ENCODE assay signal across 19 cellular contexts in genomic region chr1:203631946-203632345, GRCh38. TPM values are rescaled to one million over a fixed set of nuclear protein-coding genes. Genes with fewer than 3 reads are reported as not detected.
A peak's percentile ranks its signal among the peaks of the same experiment; 100 is the strongest.
DNase-seq lines count a peak whose midpoint lies in the region; ATAC-seq, FAIRE-seq and TF ChIP-seq lines count a peak whose summit lies in the region.
"Had no signal": no experiment of that assay in that cellular context is flagged by ENCODE, and none has a peak within 500 bp of the region (broad histone marks: within the 10 kb centered on the region; RNA-seq: fewer than 3 reads in every experiment).

No MANE protein-coding gene starts in this region.

- no peak for FAIRE-seq in GM12891 (lab: Jason Lieb, UNC)
- FAIRE-seq: A204.1, bronchial epithelial cell, frontal cortex had no signal

- H2AFZ ChIP-seq in osteoblast (ENCODE audit: low read length), result no peak overlapping the region

- H3K27me3 ChIP-seq in osteoblast (ENCODE audit: insufficient read depth, low read length), result no peaks in the 10 kb centered on the region

- H3K4me1 ChIP-seq in osteoblast (ENCODE audit: insufficient read depth, low read length), result peaks cover 27% of the 10 kb centered on the region

- no peak for TF ChIP-seq POLR2A in GM12891 (IDR thresholded peaks at IDR 0.05; ENCODE audit: low read depth, low read length)

- no peak for ATAC-seq in activated T-helper 17 cell treated with anti-CD3 and anti-CD28 coated beads, Interleukin-2, amount 50 U/mL, for 72 hours (replicated peaks)
- ATAC-seq in GM18517 (IDR thresholded peaks at IDR 0.05; ENCODE audit: unreplicated experiment), result no peak
- ATAC-seq: right cardiac atrium had no signal

- 0 out of 2 replicates have a peak, but pooled peaks have one; percentile 7 for TF ChIP-seq CTCF in LNCaP clone FGC (IDR thresholded peaks at IDR 0.05; ENCODE audit: control insufficient read depth, extremely low read depth, insufficient read depth)
- TF ChIP-seq CTCF in osteoblast (IDR thresholded peaks at IDR 0.05; ENCODE audit: extremely low read depth, low read depth, low read length), result no peak

- peak overlapping the region; percentile 99 for H3K27ac Mint-ChIP-seq in activated T-helper 17 cell treated with anti-CD3 and anti-CD28 coated beads, Interleukin-2, amount 50 U/mL, for 72 hours

- peak; percentile 23 for DNase-seq in NCI-H1105 treated with DMSO at 0.1 percent for 48 hours (lab: John Stamatoyannopoulos, UW)
- DNase-seq in NCI-H1105 (lab: John Stamatoyannopoulos, UW), result no peak
- peak; percentile 25 for DNase-seq in LNCaP clone FGC (ENCODE audit: low read depth)
- peak; percentile 23 for DNase-seq in osteoblast (ENCODE audit: insufficient read length, low spot score, missing footprints)
- no peak for DNase-seq in GM12891 (ENCODE audit: insufficient read length, low spot score)
- DNase-seq in SW 1271 (lab: John Stamatoyannopoulos, UW), result no peak
- DNase-seq: activated CD4-positive, alpha-beta T cell treated with anti-CD3 and anti-CD28 coated beads for 4 hours; C1 segment of cervical spinal cord; mammary epithelial cell; MM.1S; NCI-H2171 treated with DMSO at 0.1 percent for 48 hours; right cardiac atrium; stimulated activated CD4-positive, alpha-beta T cell treated with anti-CD3 and anti-CD28 coated beads, Interleukin-2, amount 100 ng/mL, for 24 hours had no signal

- H3K27ac ChIP-seq in osteoblast (ENCODE audit: low read depth, low read length), result no peak overlapping the region

- H4K20me1 ChIP-seq in osteoblast (ENCODE audit: insufficient read depth, low read length), result peaks cover 63% of the 10 kb centered on the region

- peaks cover 26% of the 10 kb centered on the region for H3K36me3 ChIP-seq in osteoblast (ENCODE audit: insufficient read depth, low read length)

- H3K36me3 Mint-ChIP-seq in activated T-helper 17 cell treated with anti-CD3 and anti-CD28 coated beads, Interleukin-2, amount 50 U/mL, for 72 hours (ENCODE audit: low read depth), result peaks cover 91% of the 10 kb centered on the region

- peaks cover 98% of the 10 kb centered on the region for H3K79me2 ChIP-seq in osteoblast (ENCODE audit: insufficient read depth, low read length)

- H3K27me3 Mint-ChIP-seq in activated T-helper 17 cell treated with anti-CD3 and anti-CD28 coated beads, Interleukin-2, amount 50 U/mL, for 72 hours, result no peaks in the 10 kb centered on the region
- H3K27me3 Mint-ChIP-seq: type B pancreatic cell had no signal

- H3K4me1 Mint-ChIP-seq in activated T-helper 17 cell treated with anti-CD3 and anti-CD28 coated beads, Interleukin-2, amount 50 U/mL, for 72 hours, result peaks cover 30% of the 10 kb centered on the region

- no peaks in the 10 kb centered on the region for H3K9me3 ChIP-seq in osteoblast (ENCODE audit: low read depth, low read length)

- H3K4me2 ChIP-seq in osteoblast (ENCODE audit: insufficient read depth, low read length), result no peak overlapping the region

- peak overlapping the region; percentile 99 for H3K4me3 Mint-ChIP-seq in activated T-helper 17 cell treated with anti-CD3 and anti-CD28 coated beads, Interleukin-2, amount 50 U/mL, for 72 hours

- H3K4me3 ChIP-seq in LNCaP clone FGC (ENCODE audit: low read depth, low read length) (no peak overlapping the region), osteoblast (ENCODE audit: insufficient read depth, low read length) (no peak overlapping the region)

- H3K9me3 Mint-ChIP-seq in activated T-helper 17 cell treated with anti-CD3 and anti-CD28 coated beads, Interleukin-2, amount 50 U/mL, for 72 hours, result no peaks in the 10 kb centered on the region
- H3K9me3 Mint-ChIP-seq: type B pancreatic cell had no signal

TF ChIP-seq in GM12891, 5 proteins besides CTCF, POLR2A, EP300 and RAD21:
- TF ChIP-seq PAX5 (IDR thresholded peaks at IDR 0.05; ENCODE audit: insufficient read depth, low read length, severe bottlenecking), result no peak

RNA-seq across cellular contexts. Expression of gene ATP2B4, which starts 5.3 kb away (rescaled TPM):
- total RNA-seq in activated T-helper 17 cell treated with anti-CD3 and anti-CD28 coated beads, Interleukin-2, amount 50 U/mL, for 72 hours, result 100 to 1,000 TPM; 101 TPM
- 112 and 124 TPM in 2 replicates for total RNA-seq in osteoblast
- 3.6 TPM for polyA plus RNA-seq in GM12891 (2012; ENCODE audit: low read depth, missing spikeins)

Comparison
In these comparisons a context has a peak if more than half of its experiments do, and no peak if none do; other contexts are left out.
1. DNase-seq: peak in NCI-H1105 treated with DMSO at 0.1 percent for 48 hours (single experiment), LNCaP clone FGC (single experiment) and osteoblast (single experiment); none in NCI-H1105 (single experiment), GM12891 (single experiment) and SW 1271 (0 of 2).